14 cellular contexts compared by ENCODE assay signal in the genomic region with DNA sequence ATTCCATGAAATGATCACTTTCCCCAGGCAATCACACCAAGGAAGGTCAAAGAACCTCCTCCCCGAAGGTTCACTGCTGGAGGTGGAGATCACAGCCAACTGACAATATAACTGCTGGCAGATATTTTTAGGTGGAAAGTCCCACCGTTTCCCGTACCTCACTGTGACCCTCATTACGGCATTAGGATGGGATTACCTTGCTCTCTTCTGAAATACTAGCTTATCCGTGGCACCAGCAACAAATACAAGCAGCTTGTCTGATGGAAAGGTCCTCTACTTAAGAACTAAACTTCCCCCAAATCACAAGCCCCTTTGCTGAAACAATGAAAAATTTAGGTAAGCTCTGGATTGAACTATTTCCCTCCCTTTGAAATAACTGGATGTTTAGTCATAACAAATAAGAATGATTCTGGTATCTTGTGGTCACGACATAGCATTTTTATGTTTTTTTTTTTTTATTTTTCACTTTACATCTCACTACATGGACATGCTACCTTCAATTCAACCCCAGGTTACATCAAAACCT.
DNase-seq lines count a peak whose midpoint lies in the region; ATAC-seq, FAIRE-seq and TF ChIP-seq lines count a peak whose summit lies in the region.
"Had no signal": no experiment of that assay in that cellular context is flagged by ENCODE, and none has a peak within 500 bp of the region (broad histone marks: within the 10 kb centered on the region; RNA-seq: fewer than 3 reads in every experiment).

No MANE protein-coding gene starts in this region.

- TF ChIP-seq CTCF in heart right ventricle (IDR thresholded peaks at IDR 0.05) (no peak), fibroblast of pulmonary artery (IDR thresholded peaks at IDR 0.05; ENCODE audit: low read length, missing control alignments) (no peak), WTC11 (IDR thresholded peaks at IDR 0.05) (no peak)

- no peak for DNase-seq in heart right ventricle
- no peak for DNase-seq in Right ventricle myocardium inferior (ENCODE audit: missing footprints)
- DNase-seq in RPMI7951 (ENCODE audit: low read depth): peak; percentile 26
- DNase-seq in fibroblast of pulmonary artery (ENCODE audit: low read depth): peak; percentile 64
- peak; percentile 18 for DNase-seq in urothelium cell line (ENCODE audit: low spot score)
- DNase-seq in hepatic stellate cell (ENCODE audit: low spot score): no peak
- DNase-seq in WTC11 (ENCODE audit: low spot score): no peak
- DNase-seq in NOMO-1 treated with DMSO at 0.1 percent for 48 hours (lab: John Stamatoyannopoulos, UW; ENCODE audit: unreplicated experiment): no peak
- DNase-seq: activated naive CD4-positive, alpha-beta T cell treated with anti-CD3 and anti-CD28 coated beads, Interleukin-2, amount 50 U/mL, for 16 hours; hippocampal formation; left lung; NCI-H2171; T-cell had no signal

- peaks cover 40% of the 10 kb centered on the region for H3K4me1 Mint-ChIP-seq in WTC11
- H3K4me1 Mint-ChIP-seq: T-cell had no signal

- no peaks in the 10 kb centered on the region for H3K27me3 ChIP-seq in heart right ventricle

- no peak for ATAC-seq in heart right ventricle
- no peak for ATAC-seq in Right ventricle myocardium inferior
- ATAC-seq in WTC11: no peak
- ATAC-seq: left lung, T-cell had no signal

- H3K4me3 Mint-ChIP-seq in WTC11: no peak overlapping the region
- H3K4me3 Mint-ChIP-seq: neural crest cell, T-cell had no signal

- peaks cover 5% of the 10 kb centered on the region; the same call in 1 of the 2 replicates for H3K9me3 Mint-ChIP-seq in WTC11
- H3K9me3 Mint-ChIP-seq: T-cell had no signal

- H3K36me3 Mint-ChIP-seq in WTC11: no peaks in the 10 kb centered on the region
- H3K36me3 Mint-ChIP-seq: T-cell had no signal

- 45 to 53% methylated on average over 6 of the region's 6 CpGs for WGBS in heart right ventricle, 2 donors

- POLR2A ChIA-PET in WTC11 (lab: Charles Lee): no interaction called here

- intact Hi-C loops in heart right ventricle (cut with DNase I): loop anchor here in 1 of 10 donors (10.0 kb wide), 1 partner anchor 993 kb away; no protein-coding TSS in a partner anchor
- intact Hi-C loops in Right ventricle myocardium inferior (cut with DNase I): no loop called here

- no peak for FAIRE-seq in urothelium cell line (lab: Jason Lieb, UNC)

- peaks cover 8 to 44% (median 29%) of the 10 kb centered on the region in 9 donors for H3K4me1 ChIP-seq in heart right ventricle

- no peak overlapping the region for H3K27ac Mint-ChIP-seq in WTC11
- H3K27ac Mint-ChIP-seq: T-cell had no signal

- peak overlapping the region in 9 of 10 donors; percentile 6 to 89 (median 77) for H3K27ac ChIP-seq in heart right ventricle

- CTCF ChIA-PET in WTC11 (lab: Charles Lee): interaction anchor here (0.8 kb wide), 1 partner anchor 9 kb away, joined by 3 read pairs; no protein-coding TSS in a partner anchor

- H3K9me3 ChIP-seq in heart right ventricle: no peaks in the 10 kb centered on the region
- H3K9me3 ChIP-seq: left lung had no signal

- H3K27me3 Mint-ChIP-seq in WTC11 (ENCODE audit: low read depth): peaks cover 9% of the 10 kb centered on the region

- H3K4me3 ChIP-seq in heart right ventricle (no peak overlapping the region), fibroblast of pulmonary artery (replicated peaks; ENCODE audit: low read depth, low read length) (no peak overlapping the region)
- H3K4me3 ChIP-seq: left lung had no signal

- H3K36me3 ChIP-seq in heart right ventricle: no peaks in the 10 kb centered on the region
- H3K36me3 ChIP-seq: left lung had no signal

TF ChIP-seq in WTC11, 78 proteins besides CTCF, POLR2A, EP300 and RAD21:
- TF ChIP-seq, protein P1, sequence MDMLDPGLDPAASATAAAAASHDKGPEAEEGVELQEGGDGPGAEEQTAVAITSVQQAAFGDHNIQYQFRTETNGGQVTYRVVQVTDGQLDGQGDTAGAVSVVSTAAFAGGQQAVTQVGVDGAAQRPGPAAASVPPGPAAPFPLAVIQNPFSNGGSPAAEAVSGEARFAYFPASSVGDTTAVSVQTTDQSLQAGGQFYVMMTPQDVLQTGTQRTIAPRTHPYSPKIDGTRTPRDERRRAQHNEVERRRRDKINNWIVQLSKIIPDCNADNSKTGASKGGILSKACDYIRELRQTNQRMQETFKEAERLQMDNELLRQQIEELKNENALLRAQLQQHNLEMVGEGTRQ (CRISPR knock-in tag; IDR thresholded peaks at IDR 0.05): no peak
- TF ChIP-seq, protein P2, sequence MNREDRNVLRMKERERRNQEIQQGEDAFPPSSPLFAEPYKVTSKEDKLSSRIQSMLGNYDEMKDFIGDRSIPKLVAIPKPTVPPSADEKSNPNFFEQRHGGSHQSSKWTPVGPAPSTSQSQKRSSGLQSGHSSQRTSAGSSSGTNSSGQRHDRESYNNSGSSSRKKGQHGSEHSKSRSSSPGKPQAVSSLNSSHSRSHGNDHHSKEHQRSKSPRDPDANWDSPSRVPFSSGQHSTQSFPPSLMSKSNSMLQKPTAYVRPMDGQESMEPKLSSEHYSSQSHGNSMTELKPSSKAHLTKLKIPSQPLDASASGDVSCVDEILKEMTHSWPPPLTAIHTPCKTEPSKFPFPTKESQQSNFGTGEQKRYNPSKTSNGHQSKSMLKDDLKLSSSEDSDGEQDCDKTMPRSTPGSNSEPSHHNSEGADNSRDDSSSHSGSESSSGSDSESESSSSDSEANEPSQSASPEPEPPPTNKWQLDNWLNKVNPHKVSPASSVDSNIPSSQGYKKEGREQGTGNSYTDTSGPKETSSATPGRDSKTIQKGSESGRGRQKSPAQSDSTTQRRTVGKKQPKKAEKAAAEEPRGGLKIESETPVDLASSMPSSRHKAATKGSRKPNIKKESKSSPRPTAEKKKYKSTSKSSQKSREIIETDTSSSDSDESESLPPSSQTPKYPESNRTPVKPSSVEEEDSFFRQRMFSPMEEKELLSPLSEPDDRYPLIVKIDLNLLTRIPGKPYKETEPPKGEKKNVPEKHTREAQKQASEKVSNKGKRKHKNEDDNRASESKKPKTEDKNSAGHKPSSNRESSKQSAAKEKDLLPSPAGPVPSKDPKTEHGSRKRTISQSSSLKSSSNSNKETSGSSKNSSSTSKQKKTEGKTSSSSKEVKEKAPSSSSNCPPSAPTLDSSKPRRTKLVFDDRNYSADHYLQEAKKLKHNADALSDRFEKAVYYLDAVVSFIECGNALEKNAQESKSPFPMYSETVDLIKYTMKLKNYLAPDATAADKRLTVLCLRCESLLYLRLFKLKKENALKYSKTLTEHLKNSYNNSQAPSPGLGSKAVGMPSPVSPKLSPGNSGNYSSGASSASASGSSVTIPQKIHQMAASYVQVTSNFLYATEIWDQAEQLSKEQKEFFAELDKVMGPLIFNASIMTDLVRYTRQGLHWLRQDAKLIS (CRISPR knock-in tag; IDR thresholded peaks at IDR 0.05; ENCODE audit: borderline replicate concordance): no peak
- no peak for TF ChIP-seq ZBTB21 (CRISPR knock-in tag; IDR thresholded peaks at IDR 0.05; ENCODE audit: borderline replicate concordance)
- no peak for TF ChIP-seq MYBL2 (CRISPR knock-in tag; IDR thresholded peaks at IDR 0.05)
- no peak for TF ChIP-seq ZNF263 (CRISPR knock-in tag; IDR thresholded peaks at IDR 0.05; ENCODE audit: low read depth)
- no peak for TF ChIP-seq ZNF423 (CRISPR knock-in tag; IDR thresholded peaks at IDR 0.05)
- no peak for TF ChIP-seq TEAD4 (CRISPR knock-in tag; IDR thresholded peaks at IDR 0.05)
- no peak for TF ChIP-seq ZNF219 (CRISPR knock-in tag; IDR thresholded peaks at IDR 0.05; ENCODE audit: borderline replicate concordance)
- TF ChIP-seq NFE2L1 (CRISPR knock-in tag; IDR thresholded peaks at IDR 0.05): no peak
- TF ChIP-seq, protein P3, sequence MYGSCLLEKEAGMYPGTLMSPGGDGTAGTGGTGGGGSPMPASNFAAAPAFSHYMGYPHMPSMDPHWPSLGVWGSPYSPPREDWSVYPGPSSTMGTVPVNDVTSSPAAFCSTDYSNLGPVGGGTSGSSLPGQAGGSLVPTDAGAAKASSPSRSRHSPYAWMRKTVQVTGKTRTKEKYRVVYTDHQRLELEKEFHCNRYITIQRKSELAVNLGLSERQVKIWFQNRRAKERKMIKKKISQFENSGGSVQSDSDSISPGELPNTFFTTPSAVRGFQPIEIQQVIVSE (CRISPR knock-in tag; IDR thresholded peaks at IDR 0.05; ENCODE audit: borderline replicate concordance): no peak

Comparison
In these comparisons a context has a peak if more than half of its experiments do, and no peak if none do; other contexts are left out.
1. DNase-seq: peak in RPMI7951 (single experiment), fibroblast of pulmonary artery (single experiment) and urothelium cell line (single experiment); none in heart right ventricle (0 of 2), Right ventricle myocardium inferior (single experiment), hepatic stellate cell (single experiment), WTC11 (single experiment) and NOMO-1 treated with DMSO at 0.1 percent for 48 hours (single experiment).